Comparison of ENCODE assay signal across 14 cellular contexts in genomic region chr17:65918921-65919546, GRCh38.
DNase-seq lines count a peak whose midpoint lies in the region; ATAC-seq, FAIRE-seq and TF ChIP-seq lines count a peak whose summit lies in the region.
"Had no signal": no experiment of that assay in that cellular context is flagged by ENCODE, and none has a peak within 500 bp of the region (broad histone marks: within the 10 kb centered on the region; RNA-seq: fewer than 3 reads in every experiment).

No MANE protein-coding gene starts in this region.

- no peak overlapping the region for H3K4me3 Mint-ChIP-seq in natural killer cell treated with Interleukin-12 subunit alpha and Interleukin-12 subunit beta and Interleukin-15 and Interleukin-18, amount 100 ng/mL, for 72 hours

- no peak overlapping the region for H2AFZ ChIP-seq in GM12878 (ENCODE audit: control insufficient read depth, low read depth, low read length)

- no peak overlapping the region for H3K9ac ChIP-seq in GM12878 (ENCODE audit: control insufficient read depth, insufficient read depth, low read length)

- RAD21 ChIA-PET in GM12878 (lab: Charles Lee; ENCODE audit: unreplicated experiment) = no interaction called here

- no peak overlapping the region for H3K27ac Mint-ChIP-seq in natural killer cell treated with Interleukin-12 subunit alpha and Interleukin-12 subunit beta and Interleukin-15 and Interleukin-18, amount 100 ng/mL, for 72 hours

- intact Hi-C loops in GM12878 (cut with micrococcal nuclease; ENCODE audit: unreplicated experiment) = loop anchor here (5.0 kb wide), 1 partner anchor 352 kb away; no protein-coding TSS in a partner anchor

- peak; percentile 28; the same call in 1 of the 2 replicates for TF ChIP-seq RAD21 in GM12878 (IDR thresholded peaks at IDR 0.05; ENCODE audit: insufficient read depth, low read depth, low read length)

- 37% methylated on average over 8 of the region's 8 CpGs for WGBS in GM12878 (ENCODE audit: insufficient coverage, insufficient replicate concordance, low lambda C conversion rate, missing lambda C conversion rate)
- WGBS in suprapubic skin = 61% methylated on average over 8 of the region's 8 CpGs

- SMC1A ChIA-PET in GM12878 (lab: Charles Lee; ENCODE audit: uncharacterized antibody, unreplicated experiment) = interaction anchor here (0.5 to 2.2 kb wide), 2 partner anchors 33 to 1207 kb away, joined by 3 to 6 read pairs; no protein-coding TSS in a partner anchor

- no peak overlapping the region for H3K4me2 ChIP-seq in GM12878 (ENCODE audit: control insufficient read depth, insufficient read depth)

- CTCF ChIA-PET in GM12878 (lab: Yijun Ruan, JAX) = interaction anchor here (0.9 kb wide), 1 partner anchor 45 kb away, joined by 3 read pairs; no protein-coding TSS in a partner anchor

- TF ChIP-seq POLR2A in GM12878 (IDR thresholded peaks at IDR 0.05; ENCODE audit: low read depth, low read length) (no peak), suprapubic skin (IDR thresholded peaks at IDR 0.05) (no peak)

- H3K4me1 Mint-ChIP-seq in natural killer cell treated with Interleukin-12 subunit alpha and Interleukin-12 subunit beta and Interleukin-15 and Interleukin-18, amount 100 ng/mL, for 72 hours (ENCODE audit: low read depth in 2 of 2) = peaks cover 8% of the 10 kb centered on the region in 2 donors

- H3K4me1 ChIP-seq in GM12878 (ENCODE audit: control insufficient read depth, insufficient read depth, low read length) (peaks cover 7% of the 10 kb centered on the region), suprapubic skin (peaks cover 9% of the 10 kb centered on the region)
- H3K4me1 ChIP-seq: sigmoid colon had no signal

- ATAC-seq in GM12878 = no peak
- ATAC-seq in natural killer cell treated with Interleukin-12 subunit alpha and Interleukin-12 subunit beta and Interleukin-15 and Interleukin-18, amount 100 ng/mL, for 72 hours = no peak

- BruUV-seq in GM12878 (replicated peaks; lab: Mats Ljungman, UMichigan) = no TSS peak

- DNase-seq in HFF-Myc (ENCODE audit: extremely low read depth, low read depth) (no peak), GM12878 (ENCODE audit: low read depth, low spot score) (no peak), iris pigment epithelial cell (ENCODE audit: low read depth) (peak; percentile 25), suprapubic skin (ENCODE audit: low spot score in 2 of 2) (no peak), KG1 (lab: John Stamatoyannopoulos, UW) (no peak), caudate nucleus (lab: John Stamatoyannopoulos, UW) (no peak)
- no peak for DNase-seq in natural killer cell treated with Interleukin-12 subunit alpha and Interleukin-12 subunit beta and Interleukin-15 and Interleukin-18, amount 100 ng/mL, for 72 hours (ENCODE audit: low spot score)
- DNase-seq: activated CD4-positive, CD25-positive, alpha-beta regulatory T cell; activated T-cell treated with anti-CD3 and anti-CD28 coated beads, Interleukin-2, amount 50 U/mL, for 1 hour; amygdala; Calu3; NCI-H1930; sigmoid colon; substantia nigra had no signal

- H3K9me3 ChIP-seq in GM12878 (replicated peaks; ENCODE audit: control insufficient read depth, insufficient read depth, low read length) (no peaks in the 10 kb centered on the region), suprapubic skin (no peaks in the 10 kb centered on the region)
- H3K9me3 ChIP-seq: sigmoid colon had no signal

- no peak for TF ChIP-seq EP300 in GM12878 (IDR thresholded peaks at IDR 0.05; ENCODE audit: borderline replicate concordance in 1 of 2, control insufficient read depth in 1 of 2, low read depth in 2 of 2, low read length in 2 of 2)
- TF ChIP-seq EP300 in suprapubic skin (IDR thresholded peaks at IDR 0.05) = no peak

- H3K27ac ChIP-seq in GM12878 (ENCODE audit: control insufficient read depth, insufficient read depth) = no peak overlapping the region
- peak overlapping the region; percentile 0 for H3K27ac ChIP-seq in suprapubic skin
- H3K27ac ChIP-seq in caudate nucleus (ENCODE audit: low read depth, low read length) = no peak overlapping the region
- H3K27ac ChIP-seq: sigmoid colon had no signal

- H3K27me3 ChIP-seq in GM12878 (replicated peaks in 1 of 2; ENCODE audit: control insufficient read depth in 2 of 2, insufficient read depth in 2 of 2, low read length in 1 of 2) = no peaks in the 10 kb centered on the region
- H3K27me3 ChIP-seq in suprapubic skin = no peaks in the 10 kb centered on the region
- H3K27me3 ChIP-seq: sigmoid colon had no signal

- H4K20me1 ChIP-seq in GM12878 (ENCODE audit: control insufficient read depth, insufficient read depth) = no peaks in the 10 kb centered on the region

- no peak for FAIRE-seq in GM12878 (lab: Jason Lieb, UNC)

- peaks cover 6% of the 10 kb centered on the region for H3K36me3 Mint-ChIP-seq in natural killer cell treated with Interleukin-12 subunit alpha and Interleukin-12 subunit beta and Interleukin-15 and Interleukin-18, amount 100 ng/mL, for 72 hours

- H3K9me3 Mint-ChIP-seq in natural killer cell treated with Interleukin-12 subunit alpha and Interleukin-12 subunit beta and Interleukin-15 and Interleukin-18, amount 100 ng/mL, for 72 hours = peaks cover 8% of the 10 kb centered on the region

- H3K36me3 ChIP-seq in GM12878 (ENCODE audit: control insufficient read depth in 2 of 2, insufficient read depth in 2 of 2, low read length in 1 of 2) (no peaks in the 10 kb centered on the region), suprapubic skin (no peaks in the 10 kb centered on the region)
- H3K36me3 ChIP-seq: sigmoid colon had no signal

- H3K27me3 Mint-ChIP-seq in natural killer cell treated with Interleukin-12 subunit alpha and Interleukin-12 subunit beta and Interleukin-15 and Interleukin-18, amount 100 ng/mL, for 72 hours = peaks cover 11 to 15% of the 10 kb centered on the region in 2 donors

- H3K79me2 ChIP-seq in GM12878 (ENCODE audit: control insufficient read depth, insufficient read depth, low read length) = no peaks in the 10 kb centered on the region

- H3K4me3 ChIP-seq in HFF-Myc (replicated peaks; ENCODE audit: low read depth, low read length) (no peak overlapping the region), GM12878 (no peak overlapping the region), suprapubic skin (no peak overlapping the region)
- H3K4me3 ChIP-seq: sigmoid colon had no signal

- in situ Hi-C loops in GM12878 (cut with MboI) = no loop called here

- POLR2A ChIA-PET in GM12878 (lab: Charles Lee) = no interaction called here

- TF ChIP-seq CTCF in HFF-Myc (IDR thresholded peaks at IDR 0.05; ENCODE audit: low read depth, low read length, missing control alignments) (peak; percentile 35), GM12878 (IDR thresholded peaks at IDR 0.05 in 2 of 3, conservative IDR thresholded peaks at IDR 0.05 in 1 of 3; ENCODE audit: control insufficient read depth in 2 of 3, extremely low read depth in 1 of 3, insufficient read depth in 1 of 3, low read depth in 3 of 3, low read length in 3 of 3) (no peak), suprapubic skin (IDR thresholded peaks at IDR 0.05) (peak in 1 of 2 donors; percentile 15)

TF ChIP-seq in GM12878, 131 proteins besides CTCF, POLR2A, EP300 and RAD21:
- TF ChIP-seq FOXK2 (IDR thresholded peaks at IDR 0.05) = no peak
